ENCODE assay signal across 11 cellular contexts in genomic region chr11:72743321-72744221, GRCh38. TPM values are rescaled to one million over a fixed set of nuclear protein-coding genes. Genes with fewer than 3 reads are reported as not detected.
DNase-seq lines count a peak whose midpoint lies in the region; ATAC-seq and FAIRE-seq lines count a peak whose summit lies in the region.
"Had no signal": no experiment of that assay in that cellular context is flagged by ENCODE, and none has a peak within 500 bp of the region (broad histone marks: within the 10 kb centered on the region; RNA-seq: fewer than 3 reads in every experiment).

No MANE protein-coding gene starts in this region.

- peak; percentile 60 for FAIRE-seq in HTR-8/SVneo (lab: Jason Lieb, UNC)
- FAIRE-seq: bronchial epithelial cell, keratinocyte had no signal

- ATAC-seq in GM19043 (IDR thresholded peaks at IDR 0.05; ENCODE audit: low read depth, unreplicated experiment) (peak; percentile 56), HG03039 (IDR thresholded peaks at IDR 0.05; ENCODE audit: unreplicated experiment) (no peak)

- DNase-seq in COLO668 (lab: John Stamatoyannopoulos, UW; ENCODE audit: unreplicated experiment) (peak; percentile 8), HTR-8/SVneo (ENCODE audit: insufficient read length, low spot score) (no peak), cerebellum (ENCODE audit: low spot score) (peak; percentile 86), SW480 (ENCODE audit: low spot score) (no peak), nucleus accumbens (lab: John Stamatoyannopoulos, UW) (no peak)
- no peak for DNase-seq in activated CD4-positive, alpha-beta T cell treated with anti-CD3 and anti-CD28 coated beads, Interleukin-2, amount 50 U/mL, for 1 hour
- DNase-seq: NCI-H526 had no signal

RNA-seq across cellular contexts. Expression of gene ARAP1, which starts 8.6 kb away (rescaled TPM):
- total RNA-seq in cerebellum: 23.0 TPM

RNA-seq across cellular contexts. Expression of gene STARD10, which starts 50.3 kb away (rescaled TPM):
- total RNA-seq in cerebellum: 14.5 TPM

Comparison
In these comparisons a context has a peak if more than half of its experiments do, and no peak if none do; other contexts are left out.
1. DNase-seq: peak in COLO668 (single experiment) and cerebellum (single experiment); none in HTR-8/SVneo (single experiment), SW480 (single experiment), nucleus accumbens (0 of 56) and activated CD4-positive, alpha-beta T cell treated with anti-CD3 and anti-CD28 coated beads, Interleukin-2, amount 50 U/mL, for 1 hour (single experiment).